8 cellular contexts compared by ENCODE assay signal in genomic region chr17:1399679-1400512, GRCh38.
DNase-seq lines count a peak whose midpoint lies in the region; FAIRE-seq and TF ChIP-seq lines count a peak whose summit lies in the region.

Gene YWHAE (minus strand): TSS chr17:1400222. CDS start chr17:1400110, 112 bp downstream.

- H3K27me3 ChIP-seq in Loucy (ENCODE audit: insufficient read depth, low read length, poor library complexity, severe bottlenecking): peaks cover 5% of the 10 kb centered on the region

- H3K4me1 Mint-ChIP-seq in nephron: peaks cover 14% of the 10 kb centered on the region
- H3K4me1 Mint-ChIP-seq in stimulated activated naive CD8-positive, alpha-beta T cell treated with anti-CD3 and anti-CD28 coated beads, Interleukin-15, Interleukin-2, amounts not matched to agents 100 ng/mL and 50 ng/mL, for 24 hours (ENCODE audit: low read depth): peaks cover 35% of the 10 kb centered on the region

- peak within 1 kb of the TSS; percentile 98 to 99 (median 99) for H3K4me3 Mint-ChIP-seq in nephron
- peak within 1 kb of the TSS; percentile 99 for H3K4me3 Mint-ChIP-seq in stimulated activated naive CD8-positive, alpha-beta T cell treated with anti-CD3 and anti-CD28 coated beads, Interleukin-15, Interleukin-2, amounts not matched to agents 100 ng/mL and 50 ng/mL, for 24 hours

- TF ChIP-seq CTCF in Loucy (conservative IDR thresholded peaks at IDR 0.05; ENCODE audit: low read length) (no peak), fibroblast of pulmonary artery (IDR thresholded peaks at IDR 0.05; ENCODE audit: low read length, missing control alignments) (no peak), nephron (IDR thresholded peaks at IDR 0.05; ENCODE audit: unreplicated experiment in 3 of 3) (no peak)

- peak within 1 kb of the TSS; percentile 99 to 100 (median 100) for H3K27ac Mint-ChIP-seq in nephron
- peak within 1 kb of the TSS; percentile 100 for H3K27ac Mint-ChIP-seq in stimulated activated naive CD8-positive, alpha-beta T cell treated with anti-CD3 and anti-CD28 coated beads, Interleukin-15, Interleukin-2, amounts not matched to agents 100 ng/mL and 50 ng/mL, for 24 hours

- peak; percentile 88 for TF ChIP-seq POLR2A in H54 (IDR thresholded peaks at IDR 0.05; ENCODE audit: low read depth, low read length)
- peak; percentile 98 for TF ChIP-seq POLR2A in Raji (IDR thresholded peaks at IDR 0.05; ENCODE audit: insufficient read depth, low read depth, low read length)

- H4K20me1 ChIP-seq in Loucy (ENCODE audit: insufficient read depth, low read length, poor library complexity, severe bottlenecking): peaks cover 44% of the 10 kb centered on the region

- H3K4me3 ChIP-seq in Loucy (ENCODE audit: low read length, poor library complexity, severe bottlenecking): peak within 1 kb of the TSS; percentile 100
- H3K4me3 ChIP-seq in fibroblast of pulmonary artery (replicated peaks; ENCODE audit: low read depth, low read length): peak within 1 kb of the TSS; percentile 97

- no peaks in the 10 kb centered on the region for H3K36me3 ChIP-seq in Loucy (ENCODE audit: insufficient read depth, low read length)

- H3F3A ChIP-seq in Loucy (ENCODE audit: low read depth): no peaks in the 10 kb centered on the region

- DNase-seq in EH (ENCODE audit: low read depth) (peak; percentile 96), H54 (ENCODE audit: insufficient read length, low spot score) (peak; percentile 97), fibroblast of pulmonary artery (ENCODE audit: low read depth) (peak; percentile 94)
- peak; percentile 94 for DNase-seq in activated effector memory CD4-positive, alpha-beta T cell treated with Interleukin-2 at 50 U/mL for 16 hours

- FAIRE-seq in H54 (lab: Jason Lieb, UNC): no peak

- no peaks in the 10 kb centered on the region for H3K9me3 ChIP-seq in Loucy (ENCODE audit: insufficient read depth, low read depth, low read length)

- peaks cover 3% of the 10 kb centered on the region for H3K9me3 Mint-ChIP-seq in nephron
- no peaks in the 10 kb centered on the region for H3K9me3 Mint-ChIP-seq in stimulated activated naive CD8-positive, alpha-beta T cell treated with anti-CD3 and anti-CD28 coated beads, Interleukin-15, Interleukin-2, amounts not matched to agents 100 ng/mL and 50 ng/mL, for 24 hours

- no peaks in the 10 kb centered on the region for H3K9me2 ChIP-seq in Loucy (replicated peaks; ENCODE audit: low read depth, low read length)

- peaks cover 20% of the 10 kb centered on the region for H3K4me1 ChIP-seq in Loucy (ENCODE audit: insufficient read depth, low read length, poor library complexity, severe bottlenecking)

- H3K4me2 ChIP-seq in Loucy (ENCODE audit: low read depth, low read length, poor library complexity, severe bottlenecking): peak within 1 kb of the TSS; percentile 97

- H3K79me2 ChIP-seq in Loucy (ENCODE audit: insufficient read depth, low read length): peaks cover 51% of the 10 kb centered on the region

- H3K9ac ChIP-seq in Loucy (ENCODE audit: low read depth, low read length, poor library complexity, severe bottlenecking): peak within 1 kb of the TSS; percentile 94

- peak within 1 kb of the TSS; percentile 74 for H2AFZ ChIP-seq in Loucy (ENCODE audit: low read length)

- no peaks in the 10 kb centered on the region for H3K27me3 Mint-ChIP-seq in nephron (ENCODE audit: low read depth)
- no peaks in the 10 kb centered on the region for H3K27me3 Mint-ChIP-seq in stimulated activated naive CD8-positive, alpha-beta T cell treated with anti-CD3 and anti-CD28 coated beads, Interleukin-15, Interleukin-2, amounts not matched to agents 100 ng/mL and 50 ng/mL, for 24 hours

- peaks cover 15% of the 10 kb centered on the region for H3K36me3 Mint-ChIP-seq in nephron (ENCODE audit: low read depth)
- peaks cover 40% of the 10 kb centered on the region for H3K36me3 Mint-ChIP-seq in stimulated activated naive CD8-positive, alpha-beta T cell treated with anti-CD3 and anti-CD28 coated beads, Interleukin-15, Interleukin-2, amounts not matched to agents 100 ng/mL and 50 ng/mL, for 24 hours (ENCODE audit: low read depth)

Comparison
In these comparisons a context has a peak if more than half of its experiments do, and no peak if none do; other contexts are left out.
1. Peak in every context shown above with its lines: DNase-seq and H3K4me3 ChIP-seq.